In the genomic region with DNA sequence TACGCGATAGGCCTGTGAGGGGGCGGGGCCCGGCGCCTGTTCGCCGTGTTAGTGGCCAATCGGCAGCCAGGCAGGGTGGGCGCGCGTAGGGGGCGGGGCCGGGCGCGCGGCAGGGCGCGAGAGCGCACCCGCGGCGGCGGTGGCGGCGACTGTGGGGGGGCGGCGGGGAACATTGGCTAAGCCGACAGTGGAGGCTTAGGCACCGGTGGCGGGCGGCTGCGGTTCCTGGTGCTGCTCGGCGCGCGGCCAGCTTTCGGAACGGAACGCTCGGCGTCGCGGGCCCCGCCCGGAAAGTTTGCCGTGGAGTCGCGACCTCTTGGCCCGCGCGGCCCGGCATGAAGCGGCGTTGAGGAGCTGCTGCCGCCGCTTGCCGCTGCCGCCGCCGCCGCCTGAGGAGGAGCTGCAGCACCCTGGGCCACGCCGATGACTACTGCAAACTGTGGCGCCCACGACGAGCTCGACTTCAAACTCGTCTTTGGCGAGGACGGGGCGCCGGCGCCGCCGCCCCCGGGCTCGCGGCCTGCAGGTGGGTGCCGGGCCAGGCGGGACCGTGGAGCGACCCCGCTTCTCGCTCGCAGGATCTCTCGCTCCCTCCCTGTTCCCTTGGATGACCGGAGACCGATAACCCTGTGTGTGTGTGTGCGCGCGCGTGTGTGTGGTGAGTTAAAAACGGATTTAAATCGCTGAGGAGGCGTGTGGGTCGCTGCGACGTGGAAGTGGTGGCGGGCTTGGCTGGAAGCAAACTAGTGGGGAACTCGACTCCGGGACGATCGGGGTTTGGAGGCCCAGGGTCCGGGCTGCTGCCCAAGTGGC, we compare ENCODE assay signal across 8 cellular contexts. TPM values are rescaled to one million over a fixed set of nuclear protein-coding genes. Genes with fewer than 3 reads are reported as not detected.
DNase-seq lines count a peak whose midpoint lies in the region; ATAC-seq and TF ChIP-seq lines count a peak whose summit lies in the region.

Gene NFATC3 (plus strand): TSS at position 112 of the 813 bp plus-strand sequence. CDS start 312 bp downstream, at position 424.

- H3F3A ChIP-seq in OCI-LY1 (ENCODE audit: insufficient read depth, low read length): no peaks in the 10 kb centered on the region

- peaks cover 74% of the 10 kb centered on the region for H3K4me1 ChIP-seq in CD8-positive, alpha-beta memory T cell (ENCODE audit: insufficient read depth, low read length)
- H3K4me1 ChIP-seq in OCI-LY1 (ENCODE audit: insufficient read depth, low read length, severe bottlenecking): peaks cover 50% of the 10 kb centered on the region
- peaks cover 29% of the 10 kb centered on the region for H3K4me1 ChIP-seq in mucosa of stomach (ENCODE audit: control insufficient read depth, insufficient read depth, low read length)

- H3K27me3 ChIP-seq in CD8-positive, alpha-beta memory T cell (ENCODE audit: insufficient read depth, low read length, poor library complexity, severe bottlenecking): no peaks in the 10 kb centered on the region
- H3K27me3 ChIP-seq in OCI-LY1 (ENCODE audit: insufficient read depth, low read length) (no peaks in the 10 kb centered on the region), mucosa of stomach (ENCODE audit: control insufficient read depth, insufficient read depth, low read length) (peaks cover 21% of the 10 kb centered on the region)

- H4K20me1 ChIP-seq in OCI-LY1 (ENCODE audit: insufficient read depth, low read length): no peaks in the 10 kb centered on the region

- H3K4me1 Mint-ChIP-seq in CD8-positive, alpha-beta memory T cell: peaks cover 68 to 77% (median 74%) of the 10 kb centered on the region in 3 donors

- H3K4me3 ChIP-seq in CD8-positive, alpha-beta memory T cell (ENCODE audit: low read length): peak within 1 kb of the TSS; percentile 96
- H3K4me3 ChIP-seq in OCI-LY1 (ENCODE audit: low read depth, low read length, poor library complexity, severe bottlenecking) (peak within 1 kb of the TSS; percentile 94), epithelial cell of proximal tubule (ENCODE audit: low read depth, low read length) (peak within 1 kb of the TSS; percentile 78), mucosa of stomach (ENCODE audit: low read length) (peak within 1 kb of the TSS; percentile 64)

- peaks cover 42% of the 10 kb centered on the region for H3K79me2 ChIP-seq in OCI-LY1 (ENCODE audit: insufficient read depth, low read length)

- peak within 1 kb of the TSS; percentile 84 for H3K9ac ChIP-seq in OCI-LY1 (ENCODE audit: low read length)
- peak within 1 kb of the TSS; percentile 93 for H3K9ac ChIP-seq in mucosa of stomach (ENCODE audit: low read length)

- CTCF ChIA-PET in CD8-positive, alpha-beta memory T cell (lab: Charles Lee): interaction anchor here (0.8 to 6.3 kb wide), 20 partner anchors 9 to 269 kb away, joined by 3 to 111 read pairs (median 4); partner anchors contain the start of gene ESRP2

- H3K9me3 ChIP-seq in CD8-positive, alpha-beta memory T cell (ENCODE audit: low read length): no peaks in the 10 kb centered on the region
- H3K9me3 ChIP-seq in OCI-LY1 (ENCODE audit: low read length): no peaks in the 10 kb centered on the region
- H3K9me3 ChIP-seq in mucosa of stomach (ENCODE audit: control insufficient read depth, low read length): no peaks in the 10 kb centered on the region

- H3K27ac ChIP-seq in CD8-positive, alpha-beta memory T cell (ENCODE audit: low read depth, low read length): peak within 1 kb of the TSS; percentile 79
- peak within 1 kb of the TSS; percentile 78 for H3K27ac ChIP-seq in OCI-LY1 (ENCODE audit: low read depth, low read length, poor library complexity, severe bottlenecking)

- peak; percentile 97 to 99 (median 99) for DNase-seq in CD8-positive, alpha-beta memory T cell
- DNase-seq in activated T-cell treated with anti-CD3 and anti-CD28 coated beads for 48 hours (ENCODE audit: low read depth) (peak; percentile 99), epithelial cell of proximal tubule (ENCODE audit: low read depth) (no peak)
- peak; percentile 99 for DNase-seq in stimulated activated CD8-positive, alpha-beta memory T cell treated with anti-CD3 and anti-CD28 coated beads, Interleukin-4, amount 100 ng/mL, for 48 hours

- POLR2A ChIA-PET in CD8-positive, alpha-beta memory T cell (lab: Charles Lee): interaction anchor here (0.5 to 2.8 kb wide), 14 partner anchors 10 to 522 kb away, joined by 3 to 31 read pairs (median 6); partner anchors contain the start of genes DDX28, DUS2, ESRP2 and PLA2G15

- peak within 1 kb of the TSS; percentile 86 to 98 (median 94) for H3K27ac Mint-ChIP-seq in CD8-positive, alpha-beta memory T cell

- peak within 1 kb of the TSS; percentile 85 to 93 (median 89) for H3K4me3 Mint-ChIP-seq in CD8-positive, alpha-beta memory T cell

- H3K27me3 Mint-ChIP-seq in CD8-positive, alpha-beta memory T cell: no peaks in the 10 kb centered on the region

- ATAC-seq in GM19397 (IDR thresholded peaks at IDR 0.05; ENCODE audit: unreplicated experiment) (peak; percentile 58), HG03558 (IDR thresholded peaks at IDR 0.05; ENCODE audit: extremely low read depth, unreplicated experiment) (peak; percentile 20)

- peak; percentile 17; the same call in 1 of the 2 replicates for TF ChIP-seq CTCF in OCI-LY1 (IDR thresholded peaks at IDR 0.05; ENCODE audit: low read length)
- no peak for TF ChIP-seq CTCF in epithelial cell of proximal tubule (conservative IDR thresholded peaks at IDR 0.05; ENCODE audit: low read depth, low read length)

- H3K4me2 ChIP-seq in OCI-LY1 (ENCODE audit: low read length): peak within 1 kb of the TSS; percentile 93

- H2AFZ ChIP-seq in OCI-LY1 (ENCODE audit: low read length): 0 out of 2 replicates have a peak within 1 kb of the TSS, but pooled peaks have one; percentile 30

- no peaks in the 10 kb centered on the region for H3K9me2 ChIP-seq in OCI-LY1 (ENCODE audit: low read depth, low read length)

- H3K36me3 Mint-ChIP-seq in CD8-positive, alpha-beta memory T cell: peaks cover 0 to 12% (median 0%) of the 10 kb centered on the region in 3 donors

- H3K36me3 ChIP-seq in CD8-positive, alpha-beta memory T cell (ENCODE audit: insufficient read depth, low read length): no peaks in the 10 kb centered on the region
- H3K36me3 ChIP-seq in OCI-LY1 (ENCODE audit: insufficient read depth, low read length): peaks cover under 1% of the 10 kb centered on the region; the same call in 1 of the 2 replicates
- H3K36me3 ChIP-seq in mucosa of stomach (ENCODE audit: control insufficient read depth, insufficient read depth, low read length): no peaks in the 10 kb centered on the region

- no peaks in the 10 kb centered on the region for H3K9me3 Mint-ChIP-seq in CD8-positive, alpha-beta memory T cell

RNA-seq across cellular contexts. Expression of gene NFATC3, which starts in this region (rescaled TPM):
- 10 to 100 TPM; 91.1 to 95.9 TPM for total RNA-seq in CD8-positive, alpha-beta memory T cell
- polyA plus RNA-seq in CD8-positive, alpha-beta memory T cell: 120 TPM
- total RNA-seq in epithelial cell of proximal tubule: 15.8 and 24.7 TPM in 2 replicates
